ENCODE assay signal across 1 cellular context in the genomic region with DNA sequence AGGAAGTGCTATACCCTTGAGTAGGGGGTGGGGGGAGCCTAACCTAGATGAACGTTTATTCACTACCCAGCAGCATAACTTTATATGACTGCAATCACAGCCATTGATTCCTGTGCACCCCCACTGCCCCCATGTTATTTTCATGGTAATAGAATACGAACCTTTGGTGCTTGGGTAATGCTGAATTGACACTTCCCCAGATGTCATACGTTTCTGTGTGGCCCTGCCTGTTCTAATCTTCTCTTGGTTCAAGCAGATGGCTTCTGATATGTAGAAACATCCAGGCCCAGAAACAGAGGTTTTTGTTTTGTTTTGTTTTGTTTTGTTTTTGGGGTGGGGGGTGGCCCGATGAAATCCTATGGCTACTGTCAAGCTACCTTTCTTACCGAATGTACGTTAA.
TF ChIP-seq lines count a peak whose summit lies in the region.

No MANE protein-coding gene starts in this region.

TF ChIP-seq in K562, 482 proteins besides CTCF, POLR2A, EP300 and RAD21 (continued from another document):
- TF ChIP-seq, protein P1, sequence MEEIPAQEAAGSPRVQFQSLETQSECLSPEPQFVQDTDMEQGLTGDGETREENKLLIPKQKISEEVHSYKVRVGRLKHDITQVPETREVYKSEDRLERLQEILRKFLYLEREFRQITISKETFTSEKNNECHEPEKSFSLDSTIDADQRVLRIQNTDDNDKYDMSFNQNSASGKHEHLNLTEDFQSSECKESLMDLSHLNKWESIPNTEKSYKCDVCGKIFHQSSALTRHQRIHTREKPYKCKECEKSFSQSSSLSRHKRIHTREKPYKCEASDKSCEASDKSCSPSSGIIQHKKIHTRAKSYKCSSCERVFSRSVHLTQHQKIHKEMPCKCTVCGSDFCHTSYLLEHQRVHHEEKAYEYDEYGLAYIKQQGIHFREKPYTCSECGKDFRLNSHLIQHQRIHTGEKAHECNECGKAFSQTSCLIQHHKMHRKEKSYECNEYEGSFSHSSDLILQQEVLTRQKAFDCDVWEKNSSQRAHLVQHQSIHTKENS (CRISPR knock-in tag; IDR thresholded peaks at IDR 0.05), result no peak
- TF ChIP-seq SIN3B (IDR thresholded peaks at IDR 0.05; ENCODE audit: low read depth), result no peak
- TF ChIP-seq MAFG (tag; conservative IDR thresholded peaks at IDR 0.05), result peak; percentile 33; the same call in 1 of the 2 replicates
- no peak for TF ChIP-seq KDM5B (IDR thresholded peaks at IDR 0.05; ENCODE audit: insufficient replicate concordance, low read depth, low read length)
- TF ChIP-seq MTA1 (IDR thresholded peaks at IDR 0.05; ENCODE audit: borderline replicate concordance), result no peak
- TF ChIP-seq SRF (CRISPR knock-in tag; IDR thresholded peaks at IDR 0.05), result no peak
- TF ChIP-seq, protein P2, sequence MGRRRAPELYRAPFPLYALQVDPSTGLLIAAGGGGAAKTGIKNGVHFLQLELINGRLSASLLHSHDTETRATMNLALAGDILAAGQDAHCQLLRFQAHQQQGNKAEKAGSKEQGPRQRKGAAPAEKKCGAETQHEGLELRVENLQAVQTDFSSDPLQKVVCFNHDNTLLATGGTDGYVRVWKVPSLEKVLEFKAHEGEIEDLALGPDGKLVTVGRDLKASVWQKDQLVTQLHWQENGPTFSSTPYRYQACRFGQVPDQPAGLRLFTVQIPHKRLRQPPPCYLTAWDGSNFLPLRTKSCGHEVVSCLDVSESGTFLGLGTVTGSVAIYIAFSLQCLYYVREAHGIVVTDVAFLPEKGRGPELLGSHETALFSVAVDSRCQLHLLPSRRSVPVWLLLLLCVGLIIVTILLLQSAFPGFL (CRISPR knock-in tag; IDR thresholded peaks at IDR 0.05), result no peak
- TF ChIP-seq, protein P3, sequence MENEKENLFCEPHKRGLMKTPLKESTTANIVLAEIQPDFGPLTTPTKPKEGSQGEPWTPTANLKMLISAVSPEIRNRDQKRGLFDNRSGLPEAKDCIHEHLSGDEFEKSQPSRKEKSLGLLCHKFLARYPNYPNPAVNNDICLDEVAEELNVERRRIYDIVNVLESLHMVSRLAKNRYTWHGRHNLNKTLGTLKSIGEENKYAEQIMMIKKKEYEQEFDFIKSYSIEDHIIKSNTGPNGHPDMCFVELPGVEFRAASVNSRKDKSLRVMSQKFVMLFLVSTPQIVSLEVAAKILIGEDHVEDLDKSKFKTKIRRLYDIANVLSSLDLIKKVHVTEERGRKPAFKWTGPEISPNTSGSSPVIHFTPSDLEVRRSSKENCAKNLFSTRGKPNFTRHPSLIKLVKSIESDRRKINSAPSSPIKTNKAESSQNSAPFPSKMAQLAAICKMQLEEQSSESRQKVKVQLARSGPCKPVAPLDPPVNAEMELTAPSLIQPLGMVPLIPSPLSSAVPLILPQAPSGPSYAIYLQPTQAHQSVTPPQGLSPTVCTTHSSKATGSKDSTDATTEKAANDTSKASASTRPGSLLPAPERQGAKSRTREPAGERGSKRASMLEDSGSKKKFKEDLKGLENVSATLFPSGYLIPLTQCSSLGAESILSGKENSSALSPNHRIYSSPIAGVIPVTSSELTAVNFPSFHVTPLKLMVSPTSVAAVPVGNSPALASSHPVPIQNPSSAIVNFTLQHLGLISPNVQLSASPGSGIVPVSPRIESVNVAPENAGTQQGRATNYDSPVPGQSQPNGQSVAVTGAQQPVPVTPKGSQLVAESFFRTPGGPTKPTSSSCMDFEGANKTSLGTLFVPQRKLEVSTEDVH (IDR thresholded peaks at IDR 0.05; ENCODE audit: low read depth, partially characterized antibody), result no peak
- TF ChIP-seq, protein P4, sequence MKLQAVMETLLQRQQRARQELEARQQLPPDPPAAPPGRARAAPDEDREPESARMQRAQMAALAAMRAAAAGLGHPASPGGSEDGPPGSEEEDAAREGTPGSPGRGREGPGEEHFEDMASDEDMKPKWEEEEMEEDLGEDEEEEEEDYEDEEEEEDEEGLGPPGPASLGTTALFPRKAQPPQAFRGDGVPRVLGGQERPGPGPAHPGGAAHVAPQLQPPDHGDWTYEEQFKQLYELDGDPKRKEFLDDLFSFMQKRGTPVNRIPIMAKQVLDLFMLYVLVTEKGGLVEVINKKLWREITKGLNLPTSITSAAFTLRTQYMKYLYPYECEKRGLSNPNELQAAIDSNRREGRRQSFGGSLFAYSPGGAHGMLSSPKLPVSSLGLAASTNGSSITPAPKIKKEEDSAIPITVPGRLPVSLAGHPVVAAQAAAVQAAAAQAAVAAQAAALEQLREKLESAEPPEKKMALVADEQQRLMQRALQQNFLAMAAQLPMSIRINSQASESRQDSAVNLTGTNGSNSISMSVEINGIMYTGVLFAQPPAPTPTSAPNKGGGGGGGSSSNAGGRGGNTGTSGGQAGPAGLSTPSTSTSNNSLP (IDR thresholded peaks at IDR 0.05; ENCODE audit: borderline replicate concordance, low read depth, low read length), result no peak
- TF ChIP-seq, protein P5, sequence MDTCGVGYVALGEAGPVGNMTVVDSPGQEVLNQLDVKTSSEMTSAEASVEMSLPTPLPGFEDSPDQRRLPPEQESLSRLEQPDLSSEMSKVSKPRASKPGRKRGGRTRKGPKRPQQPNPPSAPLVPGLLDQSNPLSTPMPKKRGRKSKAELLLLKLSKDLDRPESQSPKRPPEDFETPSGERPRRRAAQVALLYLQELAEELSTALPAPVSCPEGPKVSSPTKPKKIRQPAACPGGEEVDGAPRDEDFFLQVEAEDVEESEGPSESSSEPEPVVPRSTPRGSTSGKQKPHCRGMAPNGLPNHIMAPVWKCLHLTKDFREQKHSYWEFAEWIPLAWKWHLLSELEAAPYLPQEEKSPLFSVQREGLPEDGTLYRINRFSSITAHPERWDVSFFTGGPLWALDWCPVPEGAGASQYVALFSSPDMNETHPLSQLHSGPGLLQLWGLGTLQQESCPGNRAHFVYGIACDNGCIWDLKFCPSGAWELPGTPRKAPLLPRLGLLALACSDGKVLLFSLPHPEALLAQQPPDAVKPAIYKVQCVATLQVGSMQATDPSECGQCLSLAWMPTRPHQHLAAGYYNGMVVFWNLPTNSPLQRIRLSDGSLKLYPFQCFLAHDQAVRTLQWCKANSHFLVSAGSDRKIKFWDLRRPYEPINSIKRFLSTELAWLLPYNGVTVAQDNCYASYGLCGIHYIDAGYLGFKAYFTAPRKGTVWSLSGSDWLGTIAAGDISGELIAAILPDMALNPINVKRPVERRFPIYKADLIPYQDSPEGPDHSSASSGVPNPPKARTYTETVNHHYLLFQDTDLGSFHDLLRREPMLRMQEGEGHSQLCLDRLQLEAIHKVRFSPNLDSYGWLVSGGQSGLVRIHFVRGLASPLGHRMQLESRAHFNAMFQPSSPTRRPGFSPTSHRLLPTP (IDR thresholded peaks at IDR 0.05; ENCODE audit: borderline replicate concordance, extremely low read depth, insufficient read length), result no peak
- TF ChIP-seq, protein P6, sequence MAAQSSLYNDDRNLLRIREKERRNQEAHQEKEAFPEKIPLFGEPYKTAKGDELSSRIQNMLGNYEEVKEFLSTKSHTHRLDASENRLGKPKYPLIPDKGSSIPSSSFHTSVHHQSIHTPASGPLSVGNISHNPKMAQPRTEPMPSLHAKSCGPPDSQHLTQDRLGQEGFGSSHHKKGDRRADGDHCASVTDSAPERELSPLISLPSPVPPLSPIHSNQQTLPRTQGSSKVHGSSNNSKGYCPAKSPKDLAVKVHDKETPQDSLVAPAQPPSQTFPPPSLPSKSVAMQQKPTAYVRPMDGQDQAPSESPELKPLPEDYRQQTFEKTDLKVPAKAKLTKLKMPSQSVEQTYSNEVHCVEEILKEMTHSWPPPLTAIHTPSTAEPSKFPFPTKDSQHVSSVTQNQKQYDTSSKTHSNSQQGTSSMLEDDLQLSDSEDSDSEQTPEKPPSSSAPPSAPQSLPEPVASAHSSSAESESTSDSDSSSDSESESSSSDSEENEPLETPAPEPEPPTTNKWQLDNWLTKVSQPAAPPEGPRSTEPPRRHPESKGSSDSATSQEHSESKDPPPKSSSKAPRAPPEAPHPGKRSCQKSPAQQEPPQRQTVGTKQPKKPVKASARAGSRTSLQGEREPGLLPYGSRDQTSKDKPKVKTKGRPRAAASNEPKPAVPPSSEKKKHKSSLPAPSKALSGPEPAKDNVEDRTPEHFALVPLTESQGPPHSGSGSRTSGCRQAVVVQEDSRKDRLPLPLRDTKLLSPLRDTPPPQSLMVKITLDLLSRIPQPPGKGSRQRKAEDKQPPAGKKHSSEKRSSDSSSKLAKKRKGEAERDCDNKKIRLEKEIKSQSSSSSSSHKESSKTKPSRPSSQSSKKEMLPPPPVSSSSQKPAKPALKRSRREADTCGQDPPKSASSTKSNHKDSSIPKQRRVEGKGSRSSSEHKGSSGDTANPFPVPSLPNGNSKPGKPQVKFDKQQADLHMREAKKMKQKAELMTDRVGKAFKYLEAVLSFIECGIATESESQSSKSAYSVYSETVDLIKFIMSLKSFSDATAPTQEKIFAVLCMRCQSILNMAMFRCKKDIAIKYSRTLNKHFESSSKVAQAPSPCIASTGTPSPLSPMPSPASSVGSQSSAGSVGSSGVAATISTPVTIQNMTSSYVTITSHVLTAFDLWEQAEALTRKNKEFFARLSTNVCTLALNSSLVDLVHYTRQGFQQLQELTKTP (IDR thresholded peaks at IDR 0.05; ENCODE audit: low read depth in 1 of 2, partially characterized antibody in 2 of 2), result no peak
